In the genomic region with DNA sequence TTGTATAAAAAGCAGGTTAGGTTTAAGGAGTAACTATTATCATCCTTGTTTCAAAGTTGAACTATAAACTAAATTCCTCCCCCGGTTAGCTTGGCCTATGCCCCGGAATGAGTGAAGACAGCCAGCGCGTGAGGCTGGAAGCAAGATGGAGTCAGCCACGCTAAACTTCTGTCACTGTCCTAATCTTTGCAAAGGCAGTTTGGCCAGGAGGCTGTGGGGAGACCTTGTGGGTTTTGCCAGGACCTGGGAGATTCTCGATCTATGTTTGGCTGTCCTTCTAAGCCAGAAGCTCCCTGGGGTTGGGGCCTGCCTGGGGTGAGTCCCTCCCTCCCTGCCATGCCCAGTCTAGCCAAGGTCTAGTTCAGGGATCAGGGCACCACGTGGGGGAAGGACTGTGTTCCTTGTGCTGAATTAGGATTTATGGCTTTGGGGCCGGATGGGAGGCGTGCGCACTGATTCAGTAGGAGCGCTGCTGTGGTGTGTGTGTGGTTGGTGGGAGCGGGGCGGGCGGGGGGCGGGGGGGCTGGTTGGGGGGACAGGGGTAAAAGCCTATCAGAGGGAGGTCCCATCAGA, we compare ENCODE assay signal across 8 cellular contexts. TPM values are rescaled to one million over a fixed set of nuclear protein-coding genes. Genes with fewer than 3 reads are reported as not detected.
DNase-seq lines count a peak whose midpoint lies in the region; ATAC-seq and TF ChIP-seq lines count a peak whose summit lies in the region.

No MANE protein-coding gene starts in this region.

- peaks cover 7 to 10% (median 8%) of the 10 kb centered on the region in 3 donors for H3K4me1 Mint-ChIP-seq in IgD-negative memory B cell
- H3K4me1 Mint-ChIP-seq in activated T-cell treated with anti-CD3 and anti-CD28 coated beads, Interleukin-2, amount 50 U/mL, for 4 hours (ENCODE audit: low read depth): peaks cover 17% of the 10 kb centered on the region
- H3K4me1 Mint-ChIP-seq in glutamatergic neuron (ENCODE audit: low read depth, unreplicated experiment): peaks cover 2% of the 10 kb centered on the region

- H3K27me3 ChIP-seq in A673 (replicated peaks; ENCODE audit: insufficient read depth, low read depth, low read length, poor library complexity): no peaks in the 10 kb centered on the region

- peak; percentile 1 to 4 for ATAC-seq in activated T-cell treated with anti-CD3 and anti-CD28 coated beads, Interleukin-2, amount 50 U/mL, for 4 hours
- no peak for ATAC-seq in GM18868 (IDR thresholded peaks at IDR 0.05; ENCODE audit: unreplicated experiment)

- intact Hi-C loops in A673 (cut with micrococcal nuclease; ENCODE audit: unreplicated experiment): loop anchor here (5.0 kb wide), 1 partner anchor 114 kb away; no protein-coding TSS in a partner anchor

- TF ChIP-seq CTCF in A673 (conservative IDR thresholded peaks at IDR 0.05; ENCODE audit: low read depth, low read length) (no peak), glutamatergic neuron (IDR thresholded peaks at IDR 0.05; ENCODE audit: partially characterized antibody, unreplicated experiment) (no peak), retinal pigment epithelial cell (conservative IDR thresholded peaks at IDR 0.05; ENCODE audit: low read depth, low read length) (no peak)

- POLR2A ChIA-PET in A673 (lab: Charles Lee; ENCODE audit: low non-redundant PET): no interaction called here

- H3K4me3 Mint-ChIP-seq in IgD-negative memory B cell (peak overlapping the region; percentile 55 to 79 (median 60)), glutamatergic neuron (ENCODE audit: unreplicated experiment) (peak overlapping the region; percentile 60)
- H3K4me3 Mint-ChIP-seq in activated T-cell treated with anti-CD3 and anti-CD28 coated beads, Interleukin-2, amount 50 U/mL, for 4 hours: peak overlapping the region; percentile 77

- no peaks in the 10 kb centered on the region for H3K9me3 ChIP-seq in A673 (ENCODE audit: low read depth, low read length, poor library complexity, severe bottlenecking)

- DNase-seq in A673 (ENCODE audit: low spot score) (no peak), glutamatergic neuron (no peak), retinal pigment epithelial cell (ENCODE audit: low read depth) (peak; percentile 51), cortex of kidney (lab: John Stamatoyannopoulos, UW) (no peak), germinal center (ENCODE audit: low spot score) (no peak)
- no peak for DNase-seq in activated T-cell treated with anti-CD3 and anti-CD28 coated beads, Interleukin-2, amount 50 U/mL, for 4 hours

- H3K9me3 Mint-ChIP-seq in IgD-negative memory B cell: no peaks in the 10 kb centered on the region
- no peaks in the 10 kb centered on the region for H3K9me3 Mint-ChIP-seq in activated T-cell treated with anti-CD3 and anti-CD28 coated beads, Interleukin-2, amount 50 U/mL, for 4 hours
- peaks cover 8% of the 10 kb centered on the region for H3K9me3 Mint-ChIP-seq in glutamatergic neuron (ENCODE audit: unreplicated experiment)

- peak overlapping the region; percentile 97 for H3K27ac ChIP-seq in A673 (ENCODE audit: low read depth, low read length, poor library complexity, severe bottlenecking)

- TSS peak; percentile 95 for BruUV-seq in A673 (replicated peaks; lab: Mats Ljungman, UMichigan)

- peaks cover 12% of the 10 kb centered on the region for H3K27me3 Mint-ChIP-seq in IgD-negative memory B cell
- no peaks in the 10 kb centered on the region for H3K27me3 Mint-ChIP-seq in activated T-cell treated with anti-CD3 and anti-CD28 coated beads, Interleukin-2, amount 50 U/mL, for 4 hours (ENCODE audit: low read depth)
- H3K27me3 Mint-ChIP-seq in glutamatergic neuron (ENCODE audit: unreplicated experiment): peaks cover 6% of the 10 kb centered on the region

- peaks cover 12% of the 10 kb centered on the region for H3K4me1 ChIP-seq in A673 (ENCODE audit: insufficient read depth, low read length, poor library complexity, severe bottlenecking)

- H3K27ac Mint-ChIP-seq in IgD-negative memory B cell: peak overlapping the region in 2 of 3 donors; percentile 69 to 83
- peak overlapping the region; percentile 73 for H3K27ac Mint-ChIP-seq in glutamatergic neuron (ENCODE audit: unreplicated experiment)

- H3K4me3 ChIP-seq in A673 (ENCODE audit: low read depth, low read length, poor library complexity, severe bottlenecking) (peak overlapping the region; percentile 92), retinal pigment epithelial cell (ENCODE audit: low read length) (peak overlapping the region; percentile 83)

- no peaks in the 10 kb centered on the region for H3K36me3 ChIP-seq in A673 (ENCODE audit: insufficient read depth, low read length, poor library complexity, severe bottlenecking)

- peaks cover 4% of the 10 kb centered on the region for H3K36me3 Mint-ChIP-seq in IgD-negative memory B cell
- H3K36me3 Mint-ChIP-seq in activated T-cell treated with anti-CD3 and anti-CD28 coated beads, Interleukin-2, amount 50 U/mL, for 4 hours (ENCODE audit: insufficient read depth): no peaks in the 10 kb centered on the region
- H3K36me3 Mint-ChIP-seq in glutamatergic neuron (ENCODE audit: unreplicated experiment): no peaks in the 10 kb centered on the region

- CTCF ChIA-PET in A673 (lab: Charles Lee): interaction anchor here (0.7 kb wide), 1 partner anchor 121 kb away, joined by 3 read pairs; no protein-coding TSS in a partner anchor

RNA-seq across cellular contexts. Expression of a gene that starts 0.9 kb away (rescaled TPM):
- total RNA-seq in A673 (2021) (73.6 and 80.4 TPM in 2 replicates), glutamatergic neuron (ENCODE audit: unreplicated experiment) (59.4 TPM)
- polyA plus RNA-seq in IgD-negative memory B cell: not detected
- total RNA-seq in activated T-cell treated with anti-CD3 and anti-CD28 coated beads, Interleukin-2, amount 50 U/mL, for 4 hours: 1 to 10 TPM; 1.6 to 2.6 (median 1.9) TPM

Comparison
In these comparisons a context has a peak if more than half of its experiments do, and no peak if none do; other contexts are left out.
1. RNA of a gene that starts 0.9 kb away (total RNA-seq): 73.6 to 80.4 TPM in A673 and 59.4 TPM in glutamatergic neuron (single experiment); 1.6 to 2.6 TPM in activated T-cell treated with anti-CD3 and anti-CD28 coated beads, Interleukin-2, amount 50 U/mL, for 4 hours; every median in the first group is over 10 times any median in the second.
2. Peak in every context shown above with its lines, with median percentiles within 50 percentile points of each other: H3K4me3 Mint-ChIP-seq.